17 cellular contexts compared by ENCODE assay signal in genomic region chr16:11759163-11759834, GRCh38. TPM values are rescaled to one million over a fixed set of nuclear protein-coding genes. Genes with fewer than 3 reads are reported as not detected.
DNase-seq lines count a peak whose midpoint lies in the region; ATAC-seq and TF ChIP-seq lines count a peak whose summit lies in the region.
"Had no signal": no experiment of that assay in that cellular context is flagged by ENCODE, and none has a peak within 500 bp of the region (broad histone marks: within the 10 kb centered on the region; RNA-seq: fewer than 3 reads in every experiment).

No MANE protein-coding gene starts in this region.

- no peaks in the 10 kb centered on the region for H3K27me3 ChIP-seq in left lung
- H3K27me3 ChIP-seq: neural progenitor cell, SJCRH30 had no signal

- peaks cover 67% of the 10 kb centered on the region for H3K36me3 Mint-ChIP-seq in osteocyte (ENCODE audit: unreplicated experiment)

- H3K4me3 Mint-ChIP-seq in osteocyte (ENCODE audit: unreplicated experiment), result no peak overlapping the region
- H3K4me3 Mint-ChIP-seq: neural progenitor cell; T-helper 2 cell treated with Interferon-gamma antibody and Interleukin-4, amounts not matched to agents 5 μg/mL and 100 μg/mL, for 36 hours had no signal

- no peak overlapping the region for H3K4me3 ChIP-seq in left lung
- H3K4me3 ChIP-seq: neural progenitor cell, SJCRH30 had no signal

- peaks cover 47% of the 10 kb centered on the region for H3K4me1 Mint-ChIP-seq in osteocyte (ENCODE audit: unreplicated experiment)
- H3K4me1 Mint-ChIP-seq: neural progenitor cell had no signal

- DNase-seq in ACHN (peak; percentile 20), HT-29 (ENCODE audit: low spot score) (peak; percentile 49), NCI-H82 treated with DMSO at 0.1 percent for 48 hours (lab: John Stamatoyannopoulos, UW; ENCODE audit: unreplicated experiment) (peak; percentile 73), left lung (no peak), SHP77 treated with DMSO at 0.1 percent for 48 hours (lab: John Stamatoyannopoulos, UW) (no peak), osteocyte (ENCODE audit: extremely low spot score, unreplicated experiment) (no peak)
- no peak for DNase-seq in stimulated activated CD4-positive, alpha-beta T cell treated with anti-CD3 and anti-CD28 coated beads, Interleukin-15, amount 100 ng/mL, for 24 hours
- DNase-seq: activated naive CD4-positive, alpha-beta T cell treated with anti-CD3 and anti-CD28 coated beads, Interleukin-2, amount 50 U/mL, for 16 hours; Caco-2; GF-D8; islet precursor cell; right cardiac atrium; SJCRH30; stimulated activated CD4-positive, alpha-beta T cell treated with anti-CD3 and anti-CD28 coated beads, Interleukin-1b, Interleukin-23, amount 100 ng/mL, for 48 hours had no signal

- peaks cover 4 to 20% of the 10 kb centered on the region in 2 donors for H3K4me1 ChIP-seq in left lung
- H3K4me1 ChIP-seq: neural progenitor cell had no signal

- intact Hi-C loops in left lung (cut with DNase I), result no loop called here

- H3K27ac Mint-ChIP-seq in osteocyte (ENCODE audit: unreplicated experiment), result no peak overlapping the region
- H3K27ac Mint-ChIP-seq: neural progenitor cell; T-helper 2 cell treated with Interferon-gamma antibody and Interleukin-4, amounts not matched to agents 5 μg/mL and 100 μg/mL, for 36 hours had no signal

- no peaks in the 10 kb centered on the region for H3K27me3 Mint-ChIP-seq in osteocyte (ENCODE audit: unreplicated experiment)

- ATAC-seq in left lung, result peak; percentile 17
- no peak for ATAC-seq in esophagus mucosa
- ATAC-seq: right cardiac atrium had no signal

- TF ChIP-seq CTCF in left lung (IDR thresholded peaks at IDR 0.05) (no peak), osteocyte (IDR thresholded peaks at IDR 0.05) (no peak)

- H3K9me3 Mint-ChIP-seq in osteocyte (ENCODE audit: unreplicated experiment), result no peaks in the 10 kb centered on the region
- H3K9me3 Mint-ChIP-seq: neural progenitor cell; T-helper 2 cell treated with Interferon-gamma antibody and Interleukin-4, amounts not matched to agents 5 μg/mL and 100 μg/mL, for 36 hours had no signal

- H3K27ac ChIP-seq in left lung, result no peak overlapping the region
- H3K27ac ChIP-seq: neural progenitor cell, SJCRH30 had no signal

- H3K9me3 ChIP-seq in left lung, result no peaks in the 10 kb centered on the region
- H3K9me3 ChIP-seq: Caco-2, SJCRH30 had no signal

- in situ Hi-C loops in ACHN (cut with HindIII; ENCODE audit: low pct_ligation_motif_present, low pct_unique_long_range_greater_than_20kb, low sequenced_read_pairs), result no loop called here

- peaks cover 6 to 98% of the 10 kb centered on the region in 2 donors for H3K36me3 ChIP-seq in left lung

RNA-seq across cellular contexts. Expression of gene TXNDC11, which starts 16.6 kb away (rescaled TPM):
- total RNA-seq in HT-29 (2014; rRNA removed; shearing (Covaris generic)), result 43.2 and 49.3 TPM in 2 replicates
- total RNA-seq in left lung, result 10 to 100 TPM; 71.2 to 76.8 TPM
- 18.2 TPM for total RNA-seq in esophagus mucosa
- total RNA-seq in osteocyte, result 31.9 and 32.3 TPM in 2 replicates

RNA-seq across cellular contexts. Expression of gene ZC3H7A, which starts 37.8 kb away (rescaled TPM):
- 11.4 and 14.2 TPM in 2 replicates for total RNA-seq in HT-29 (2014; rRNA removed; shearing (Covaris generic))
- total RNA-seq in left lung, result 10 to 100 TPM; 48.3 to 48.9 TPM
- 19.4 TPM for total RNA-seq in esophagus mucosa
- total RNA-seq in osteocyte, result 69.6 and 79.6 TPM in 2 replicates

Comparison
In these comparisons a context has a peak if more than half of its experiments do, and no peak if none do; other contexts are left out.
1. DNase-seq: peak in ACHN (single experiment), HT-29 (single experiment) and NCI-H82 treated with DMSO at 0.1 percent for 48 hours (single experiment); none in left lung (0 of 2), stimulated activated CD4-positive, alpha-beta T cell treated with anti-CD3 and anti-CD28 coated beads, Interleukin-15, amount 100 ng/mL, for 24 hours (single experiment), SHP77 treated with DMSO at 0.1 percent for 48 hours (single experiment) and osteocyte (single experiment).